11 cellular contexts compared by ENCODE assay signal in genomic region chr6:44028767-44029166, GRCh38.
DNase-seq lines count a peak whose midpoint lies in the region; ATAC-seq and TF ChIP-seq lines count a peak whose summit lies in the region.
"Had no signal": no experiment of that assay in that cellular context is flagged by ENCODE, and none has a peak within 500 bp of the region (broad histone marks: within the 10 kb centered on the region; RNA-seq: fewer than 3 reads in every experiment).

No MANE protein-coding gene starts in this region.

- DNase-seq in GM23248, result peak; percentile 42
- peak; percentile 71 for DNase-seq in MG63
- no peak for DNase-seq in epithelial cell of proximal tubule (ENCODE audit: low read depth)
- no peak for DNase-seq in omental fat pad (ENCODE audit: low spot score)
- DNase-seq in NCI-H1417 (lab: John Stamatoyannopoulos, UW), result no peak
- no peak for DNase-seq in stimulated activated CD4-positive, alpha-beta T cell treated with anti-CD3 and anti-CD28 coated beads, Interleukin-2, amount 100 ng/mL, for 48 hours
- DNase-seq: Caco-2, caudate nucleus, NCI-H1694 treated with DMSO at 0.1 percent for 48 hours, substantia nigra had no signal

- H3K9me2 ChIP-seq in GM23248 (ENCODE audit: insufficient read depth), result no peaks in the 10 kb centered on the region

- H3K79me2 ChIP-seq in GM23248 (ENCODE audit: insufficient read depth), result no peaks in the 10 kb centered on the region

- no peaks in the 10 kb centered on the region for H3K9me3 ChIP-seq in GM23248 (ENCODE audit: low read depth)
- no peaks in the 10 kb centered on the region for H3K9me3 ChIP-seq in MG63
- H3K9me3 ChIP-seq: Caco-2 had no signal

- H3K36me3 ChIP-seq in GM23248 (ENCODE audit: low read depth) (no peaks in the 10 kb centered on the region), MG63 (no peaks in the 10 kb centered on the region)

- 79 to 83% methylated on average over 1 of the region's 1 CpG for WGBS in GM23248 (ENCODE audit: low coverage in 1 of 2, low lambda C conversion rate in 2 of 2, missing lambda C conversion rate in 2 of 2), 2 experiments

- H3K4me3 ChIP-seq in GM23248 (no peak overlapping the region), MG63 (no peak overlapping the region), epithelial cell of proximal tubule (ENCODE audit: low read depth, low read length) (no peak overlapping the region)

- H3F3A ChIP-seq in GM23248 (ENCODE audit: insufficient read depth), result peaks cover 13% of the 10 kb centered on the region

- TF ChIP-seq CTCF in epithelial cell of proximal tubule (conservative IDR thresholded peaks at IDR 0.05; ENCODE audit: low read depth, low read length) (peak; percentile 19), omental fat pad (IDR thresholded peaks at IDR 0.05) (peak in 1 of 3 donors; percentile 33)

- H3K4me1 ChIP-seq in GM23248 (ENCODE audit: insufficient read depth), result peaks cover 12% of the 10 kb centered on the region
- H3K4me1 ChIP-seq: Caco-2 had no signal

- H2AFZ ChIP-seq in GM23248, result no peak overlapping the region

- in situ Hi-C loops in GM23248 (cut with MboI), result no loop called here

- H3K27me3 ChIP-seq in GM23248 (replicated peaks; ENCODE audit: insufficient read depth) (no peaks in the 10 kb centered on the region), MG63 (no peaks in the 10 kb centered on the region)

- H3K4me2 ChIP-seq in GM23248 (ENCODE audit: unreplicated experiment), result peak overlapping the region; percentile 8

- ATAC-seq in omental fat pad (ENCODE audit: low FRiP score) (peak; percentile 74), HG02763 (IDR thresholded peaks at IDR 0.05; ENCODE audit: unreplicated experiment) (no peak)

- H3K27ac ChIP-seq in GM23248, result peak overlapping the region; percentile 49; the same call in 1 of the 2 replicates

- H4K20me1 ChIP-seq in GM23248 (ENCODE audit: insufficient read depth), result no peaks in the 10 kb centered on the region

- no peak overlapping the region for H3K9ac ChIP-seq in GM23248

Comparison
In these comparisons a context has a peak if more than half of its experiments do, and no peak if none do; other contexts are left out.
1. DNase-seq: peak in GM23248 (single experiment) and MG63 (single experiment); none in epithelial cell of proximal tubule (single experiment), omental fat pad (single experiment), NCI-H1417 (0 of 3) and stimulated activated CD4-positive, alpha-beta T cell treated with anti-CD3 and anti-CD28 coated beads, Interleukin-2, amount 100 ng/mL, for 48 hours (0 of 2).